In the genomic region with DNA sequence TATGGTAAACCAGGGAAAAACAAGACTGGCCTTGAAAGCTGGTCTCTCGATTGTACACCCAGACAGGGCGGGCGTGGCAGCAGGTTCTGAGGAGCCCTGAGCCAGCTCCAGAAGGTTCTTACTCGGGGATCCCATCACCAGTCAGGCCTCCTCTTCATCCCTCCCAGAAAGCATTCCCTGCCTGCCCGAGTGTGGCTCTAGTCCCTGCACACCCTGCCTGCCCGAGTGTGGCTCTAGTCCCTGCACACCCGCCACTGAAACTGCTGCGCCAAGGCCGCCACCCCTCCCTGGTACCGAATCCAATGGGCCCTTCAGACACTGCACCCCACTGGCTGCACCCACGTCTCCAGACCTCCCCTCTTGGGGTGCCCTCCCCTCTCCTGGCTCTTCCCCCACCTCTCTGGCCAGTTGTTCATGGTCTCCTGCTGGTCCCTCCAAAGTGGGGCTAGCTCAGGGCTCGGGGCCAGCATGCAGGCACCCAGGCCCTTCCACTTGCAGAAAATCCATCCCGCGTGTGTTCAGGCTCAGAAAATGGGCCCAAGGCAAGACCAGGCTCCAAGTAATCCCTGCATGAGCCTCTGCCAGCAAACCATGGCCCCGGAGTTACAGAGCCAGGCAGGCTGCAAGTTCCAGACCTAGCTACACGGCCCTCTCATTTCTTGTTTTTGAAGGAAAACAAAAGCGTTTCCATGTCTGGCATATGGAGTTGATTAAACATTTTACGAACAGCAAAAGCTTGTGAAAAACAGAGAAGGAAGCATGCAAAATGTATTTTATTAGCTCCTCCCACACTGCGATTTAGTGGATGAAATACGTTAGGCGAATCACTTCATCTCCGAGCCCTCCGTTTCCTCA, we compare ENCODE assay signal across 15 cellular contexts. TPM values are rescaled to one million over a fixed set of nuclear protein-coding genes. Genes with fewer than 3 reads are reported as not detected.
DNase-seq lines count a peak whose midpoint lies in the region; ATAC-seq and TF ChIP-seq lines count a peak whose summit lies in the region.
"Had no signal": no experiment of that assay in that cellular context is flagged by ENCODE, and none has a peak within 500 bp of the region (broad histone marks: within the 10 kb centered on the region; RNA-seq: fewer than 3 reads in every experiment).

No MANE protein-coding gene starts in this region.

- H3K9me3 ChIP-seq in RWPE2 (ENCODE audit: severe bottlenecking) (no peaks in the 10 kb centered on the region), fibroblast of lung (ENCODE audit: control insufficient read depth, insufficient read depth, low read depth, low read length) (no peaks in the 10 kb centered on the region), skeletal muscle satellite cell (replicated peaks; ENCODE audit: low read length) (no peaks in the 10 kb centered on the region)

- H3K4me2 ChIP-seq in fibroblast of lung (ENCODE audit: extremely low read depth, insufficient read depth, low read length) (no peak overlapping the region), skeletal muscle satellite cell (ENCODE audit: low read length) (peak overlapping the region; percentile 87)

- H3K79me2 ChIP-seq in fibroblast of lung (ENCODE audit: control insufficient read depth, insufficient read depth, low read length), result no peaks in the 10 kb centered on the region

- no peaks in the 10 kb centered on the region for H4K20me1 ChIP-seq in fibroblast of lung (ENCODE audit: control insufficient read depth, extremely low read depth, insufficient read depth, low read length)

- H3K36me3 Mint-ChIP-seq in activated CD4-positive, alpha-beta memory T cell treated with anti-CD3 and anti-CD28 coated beads, Interleukin-2, amount 10 ng/mL, durations not matched to agents 7 days and 5 days (ENCODE audit: low read depth), result no peaks in the 10 kb centered on the region

- no peak overlapping the region for H3K4me3 Mint-ChIP-seq in activated CD4-positive, alpha-beta memory T cell treated with anti-CD3 and anti-CD28 coated beads, Interleukin-2, amount 10 ng/mL, durations not matched to agents 7 days and 5 days
- H3K4me3 Mint-ChIP-seq: T-cell had no signal

- no peak overlapping the region for H2AFZ ChIP-seq in fibroblast of lung (ENCODE audit: low read length)

- TF ChIP-seq CTCF in AG10803 (conservative IDR thresholded peaks at IDR 0.05; ENCODE audit: low read length), result no peak
- no peak for TF ChIP-seq CTCF in RWPE2 (IDR thresholded peaks at IDR 0.05; ENCODE audit: poor library complexity, severe bottlenecking)
- no peak for TF ChIP-seq CTCF in fibroblast of lung (conservative IDR thresholded peaks at IDR 0.05 in 1 of 2, IDR thresholded peaks at IDR 0.05 in 1 of 2; ENCODE audit: low read depth in 1 of 2, low read length in 2 of 2)

- no peaks in the 10 kb centered on the region for H3K27me3 Mint-ChIP-seq in activated CD4-positive, alpha-beta memory T cell treated with anti-CD3 and anti-CD28 coated beads, Interleukin-2, amount 10 ng/mL, durations not matched to agents 7 days and 5 days
- H3K27me3 Mint-ChIP-seq: T-cell had no signal

- no peaks in the 10 kb centered on the region for H3K9me3 Mint-ChIP-seq in activated CD4-positive, alpha-beta memory T cell treated with anti-CD3 and anti-CD28 coated beads, Interleukin-2, amount 10 ng/mL, durations not matched to agents 7 days and 5 days
- H3K9me3 Mint-ChIP-seq: T-cell had no signal

- CTCF ChIA-PET in activated CD4-positive, alpha-beta memory T cell treated with anti-CD3 and anti-CD28 coated beads, Interleukin-2, amount 10 ng/mL, durations not matched to agents 7 days and 5 days (lab: Charles Lee), result no interaction called here

- POLR2A ChIA-PET in activated CD4-positive, alpha-beta memory T cell treated with anti-CD3 and anti-CD28 coated beads, Interleukin-2, amount 10 ng/mL, durations not matched to agents 7 days and 5 days (lab: Charles Lee), result no interaction called here

- ATAC-seq in RWPE2 (ENCODE audit: low read depth), result no peak
- ATAC-seq in GM19395 (IDR thresholded peaks at IDR 0.05; ENCODE audit: unreplicated experiment), result no peak
- no peak for ATAC-seq in GM19455 (IDR thresholded peaks at IDR 0.05; ENCODE audit: unreplicated experiment)
- ATAC-seq: T-cell had no signal

- H3K9ac ChIP-seq in fibroblast of lung (ENCODE audit: insufficient read depth, low read length), result no peak overlapping the region
- H3K9ac ChIP-seq in skeletal muscle satellite cell (ENCODE audit: low read depth, low read length), result no peak overlapping the region

- H3K27me3 ChIP-seq in RWPE2 (ENCODE audit: insufficient read depth, poor library complexity, severe bottlenecking), result no peaks in the 10 kb centered on the region
- H3K27me3 ChIP-seq in fibroblast of lung (ENCODE audit: control insufficient read depth, insufficient read depth, low read length), result no peaks in the 10 kb centered on the region
- no peaks in the 10 kb centered on the region for H3K27me3 ChIP-seq in skeletal muscle satellite cell (ENCODE audit: control insufficient read depth, insufficient read depth, low read length)

- no peak overlapping the region for H3K27ac ChIP-seq in RWPE2 (ENCODE audit: poor library complexity, severe bottlenecking)
- H3K27ac ChIP-seq in fibroblast of lung (ENCODE audit: insufficient read depth, low read length), result peak overlapping the region; percentile 71
- H3K27ac ChIP-seq: epithelial cell of prostate had no signal

- H3K4me3 ChIP-seq in AG10803 (ENCODE audit: low read length), result peak overlapping the region; percentile 62
- no peak overlapping the region for H3K4me3 ChIP-seq in RWPE2 (ENCODE audit: severe bottlenecking)
- peak overlapping the region in 1 of 4 experiments; percentile 57 for H3K4me3 ChIP-seq in fibroblast of lung (replicated peaks in 1 of 4; ENCODE audit: control extremely low read depth in 1 of 4, insufficient read depth in 1 of 4, low read depth in 3 of 4, low read length in 4 of 4)
- H3K4me3 ChIP-seq in skeletal muscle satellite cell (ENCODE audit: low read length), result no peak overlapping the region

- H3K4me1 ChIP-seq in RWPE2 (ENCODE audit: insufficient read depth, poor library complexity, severe bottlenecking) (peaks cover 8% of the 10 kb centered on the region), fibroblast of lung (ENCODE audit: control insufficient read depth, extremely low read depth, insufficient read depth, low read length) (peaks cover 20% of the 10 kb centered on the region), skeletal muscle satellite cell (ENCODE audit: control insufficient read depth, insufficient read depth, low read length) (peaks cover 46% of the 10 kb centered on the region)

- DNase-seq in AG10803 (ENCODE audit: low read depth), result peak; percentile 94
- DNase-seq in RWPE2 (ENCODE audit: low spot score), result peak; percentile 57
- no peak for DNase-seq in fibroblast of lung (ENCODE audit: low read depth in 2 of 2)
- DNase-seq in NCI-H510A treated with DMSO at 0.1 percent for 48 hours (lab: John Stamatoyannopoulos, UW), result no peak
- no peak for DNase-seq in activated CD4-positive, alpha-beta memory T cell treated with anti-CD3 and anti-CD28 coated beads, Interleukin-2, amount 10 ng/mL, durations not matched to agents 7 days and 5 days
- DNase-seq: activated CD4-positive, alpha-beta T cell treated with anti-CD3 and anti-CD28 coated beads, Interleukin-2, amount 50 U/mL, for 1 hour; activated effector memory CD4-positive, alpha-beta T cell treated with anti-CD3 and anti-CD28 coated beads, Interleukin-2, amount 50 U/mL, for 16 hours; DND-41; mesendoderm; stimulated activated CD8-positive, alpha-beta memory T cell treated with anti-CD3 and anti-CD28 coated beads, Interleukin-4, amount 100 ng/mL, for 48 hours; T-cell had no signal

- H3K27ac Mint-ChIP-seq in activated CD4-positive, alpha-beta memory T cell treated with anti-CD3 and anti-CD28 coated beads, Interleukin-2, amount 10 ng/mL, durations not matched to agents 7 days and 5 days, result no peak overlapping the region

- H3K36me3 ChIP-seq in RWPE2 (ENCODE audit: low read depth) (peaks cover 25% of the 10 kb centered on the region), fibroblast of lung (ENCODE audit: control insufficient read depth, insufficient read depth, low read length) (peaks cover 2% of the 10 kb centered on the region), skeletal muscle satellite cell (ENCODE audit: insufficient read depth, low read length) (peaks cover 4% of the 10 kb centered on the region)

- H3K4me1 Mint-ChIP-seq in activated CD4-positive, alpha-beta memory T cell treated with anti-CD3 and anti-CD28 coated beads, Interleukin-2, amount 10 ng/mL, durations not matched to agents 7 days and 5 days, result no peaks in the 10 kb centered on the region

RNA-seq across cellular contexts. Expression of gene KIAA0930, which starts 29.9 kb away (rescaled TPM):
- 20.5 and 30.9 TPM in 2 replicates for total RNA-seq in fibroblast of lung
- 28.2 and 38.2 TPM in 2 replicates for polyA plus RNA-seq in fibroblast of lung
- 27.0 and 40.8 TPM in 2 replicates for polyA plus RNA-seq in fibroblast of lung (2012)
- polyA minus RNA-seq in fibroblast of lung (ENCODE audit: low replicate concordance), result 31.9 and 49.4 TPM in 2 replicates
- total RNA-seq in skeletal muscle satellite cell (2012; rRNA removed), result 29.7 and 36.2 TPM in 2 replicates
- total RNA-seq in activated CD4-positive, alpha-beta memory T cell treated with anti-CD3 and anti-CD28 coated beads, Interleukin-2, amount 10 ng/mL, durations not matched to agents 7 days and 5 days, result 10 to 100 TPM; 22.2 to 30.0 TPM

RNA-seq across cellular contexts. Expression of gene NUP50, which starts 47.1 kb away (rescaled TPM):
- total RNA-seq in fibroblast of lung, result 29.2 and 32.6 TPM in 2 replicates
- polyA plus RNA-seq in fibroblast of lung, result 17.4 and 33.5 TPM in 2 replicates
- polyA plus RNA-seq in fibroblast of lung (2012), result 19.4 and 30.3 TPM in 2 replicates
- polyA minus RNA-seq in fibroblast of lung (ENCODE audit: low replicate concordance), result 13.2 and 24.7 TPM in 2 replicates
- 44.3 and 64.1 TPM in 2 replicates for total RNA-seq in skeletal muscle satellite cell (2012; rRNA removed)
- total RNA-seq in activated CD4-positive, alpha-beta memory T cell treated with anti-CD3 and anti-CD28 coated beads, Interleukin-2, amount 10 ng/mL, durations not matched to agents 7 days and 5 days, result 100 to 1,000 TPM; 160 to 167 TPM

Comparison
In these comparisons a context has a peak if more than half of its experiments do, and no peak if none do; other contexts are left out.
1. DNase-seq: peak in AG10803 (single experiment) and RWPE2 (single experiment); none in fibroblast of lung (0 of 2), NCI-H510A treated with DMSO at 0.1 percent for 48 hours (single experiment) and activated CD4-positive, alpha-beta memory T cell treated with anti-CD3 and anti-CD28 coated beads, Interleukin-2, amount 10 ng/mL, durations not matched to agents 7 days and 5 days (single experiment).